Comparison of ENCODE assay signal across 1 cellular context in genomic region chr10:5545778-5546710, GRCh38.
TF ChIP-seq lines count a peak whose summit lies in the region.

No MANE protein-coding gene starts in this region.

TF ChIP-seq in SK-N-SH, 30 proteins besides CTCF, POLR2A, EP300 and RAD21 (continued from another document):
- TF ChIP-seq IRF3 (IDR thresholded peaks at IDR 0.05; ENCODE audit: low read depth, low read length) = no peak
- no peak for TF ChIP-seq RFX5 (IDR thresholded peaks at IDR 0.05; ENCODE audit: low read length)
- TF ChIP-seq MAX (IDR thresholded peaks at IDR 0.05; ENCODE audit: low read depth) = no peak
